1 cellular context compared by ENCODE assay signal in genomic region chr3:197599089-197599765, GRCh38.
A peak's percentile ranks its signal among the peaks of the same experiment; 100 is the strongest.
TF ChIP-seq lines count a peak whose summit lies in the region.

No MANE protein-coding gene starts in this region.

TF ChIP-seq in K562, 482 proteins besides CTCF, POLR2A, EP300 and RAD21 (continued from another document):
- TF ChIP-seq SMC3 (conservative IDR thresholded peaks at IDR 0.05; ENCODE audit: insufficient read depth, low read depth, low read length) = peak; percentile 77; the same call in 1 of the 2 replicates
- TF ChIP-seq TAF7 (tag; IDR thresholded peaks at IDR 0.05) = no peak
- TF ChIP-seq CREM (IDR thresholded peaks at IDR 0.05; ENCODE audit: low read depth) = 0 out of 2 replicates have a peak, but pooled peaks have one; percentile 36
- TF ChIP-seq SRSF3 (IDR thresholded peaks at IDR 0.05; ENCODE audit: insufficient read depth, low read length) = no peak
- no peak for TF ChIP-seq NFIX (CRISPR knock-in tag; IDR thresholded peaks at IDR 0.05; ENCODE audit: low read depth)
